ENCODE assay signal across 8 cellular contexts in genomic region chr11:35305670-35306382, GRCh38.
DNase-seq lines count a peak whose midpoint lies in the region; FAIRE-seq and TF ChIP-seq lines count a peak whose summit lies in the region.

No MANE protein-coding gene starts in this region.

- peak; percentile 40 for FAIRE-seq in GM12891 (lab: Jason Lieb, UNC)

- H2AFZ ChIP-seq in Loucy (ENCODE audit: low read length) (peak overlapping the region; percentile 11; the same call in 1 of the 2 replicates), osteoblast (ENCODE audit: low read length) (peak overlapping the region; percentile 8)

- H3K36me3 Mint-ChIP-seq in activated CD4-positive, alpha-beta T cell treated with anti-CD3 and anti-CD28 coated beads, Interleukin-2, amount 10 ng/mL, durations not matched to agents 24 days and 14 days (ENCODE audit: low read depth): no peaks in the 10 kb centered on the region
- H3K36me3 Mint-ChIP-seq in endodermal cell (ENCODE audit: low read depth): no peaks in the 10 kb centered on the region

- H3K27ac ChIP-seq in endodermal cell (ENCODE audit: low read depth, low read length): no peak overlapping the region
- peak overlapping the region; percentile 95 for H3K27ac ChIP-seq in osteoblast (ENCODE audit: low read depth, low read length)
- H3K27ac ChIP-seq in coronary artery: no peak overlapping the region

- peaks cover 14% of the 10 kb centered on the region for H3K9me3 Mint-ChIP-seq in activated CD4-positive, alpha-beta T cell treated with anti-CD3 and anti-CD28 coated beads, Interleukin-2, amount 10 ng/mL, durations not matched to agents 24 days and 14 days
- H3K9me3 Mint-ChIP-seq in endodermal cell: no peaks in the 10 kb centered on the region

- no peaks in the 10 kb centered on the region for H3K27me3 ChIP-seq in Loucy (ENCODE audit: insufficient read depth, low read length, poor library complexity, severe bottlenecking)
- H3K27me3 ChIP-seq in endodermal cell (ENCODE audit: control insufficient read depth, insufficient read depth, low read length, poor library complexity, severe bottlenecking): peaks cover 34% of the 10 kb centered on the region
- no peaks in the 10 kb centered on the region for H3K27me3 ChIP-seq in osteoblast (ENCODE audit: insufficient read depth, low read length)

- DNase-seq in AG20443 (ENCODE audit: low spot score) (peak; percentile 31), GM12891 (ENCODE audit: insufficient read length, low spot score) (peak; percentile 29), endodermal cell (peak; percentile 80), osteoblast (ENCODE audit: insufficient read length, low spot score, missing footprints) (no peak), NCI-H1694 treated with DMSO at 0.1 percent for 48 hours (lab: John Stamatoyannopoulos, UW) (no peak), coronary artery (ENCODE audit: low spot score) (no peak)
- DNase-seq in activated CD4-positive, alpha-beta T cell treated with anti-CD3 and anti-CD28 coated beads, Interleukin-2, amount 10 ng/mL, durations not matched to agents 24 days and 14 days: peak; percentile 75

- 83% methylated on average over 3 to 14 of the region's 14 CpGs for WGBS in endodermal cell (ENCODE audit: insufficient coverage in 1 of 2, insufficient read length in 1 of 2), 2 experiments

- H3K4me3 Mint-ChIP-seq in activated CD4-positive, alpha-beta T cell treated with anti-CD3 and anti-CD28 coated beads, Interleukin-2, amount 10 ng/mL, durations not matched to agents 24 days and 14 days: no peak overlapping the region
- H3K4me3 Mint-ChIP-seq in endodermal cell: no peak overlapping the region

- H3K9me2 ChIP-seq in Loucy (replicated peaks; ENCODE audit: low read depth, low read length): no peaks in the 10 kb centered on the region

- intact Hi-C loops in activated CD4-positive, alpha-beta T cell treated with anti-CD3 and anti-CD28 coated beads, Interleukin-2, amount 10 ng/mL, durations not matched to agents 24 days and 14 days (cut with micrococcal nuclease): loop anchor here (2.0 kb wide), 1 partner anchor 25 kb away; no protein-coding TSS in a partner anchor

- H3K9ac ChIP-seq in Loucy (ENCODE audit: low read depth, low read length, poor library complexity, severe bottlenecking) (no peak overlapping the region), endodermal cell (ENCODE audit: extremely low read depth, low read length, poor library complexity, severe bottlenecking) (no peak overlapping the region)

- no peaks in the 10 kb centered on the region for H4K20me1 ChIP-seq in Loucy (ENCODE audit: insufficient read depth, low read length, poor library complexity, severe bottlenecking)
- no peaks in the 10 kb centered on the region for H4K20me1 ChIP-seq in osteoblast (ENCODE audit: insufficient read depth, low read length)

- H3K4me1 ChIP-seq in Loucy (ENCODE audit: insufficient read depth, low read length, poor library complexity, severe bottlenecking): peaks cover 5% of the 10 kb centered on the region
- peaks cover 4% of the 10 kb centered on the region for H3K4me1 ChIP-seq in endodermal cell (ENCODE audit: control insufficient read depth, insufficient read depth, low read length)
- H3K4me1 ChIP-seq in osteoblast (ENCODE audit: insufficient read depth, low read length): peaks cover 25% of the 10 kb centered on the region

- H3K79me2 ChIP-seq in Loucy (ENCODE audit: insufficient read depth, low read length) (no peaks in the 10 kb centered on the region), osteoblast (ENCODE audit: insufficient read depth, low read length) (no peaks in the 10 kb centered on the region)

- H3K27ac Mint-ChIP-seq in activated CD4-positive, alpha-beta T cell treated with anti-CD3 and anti-CD28 coated beads, Interleukin-2, amount 10 ng/mL, durations not matched to agents 24 days and 14 days: peak overlapping the region; percentile 48
- H3K27ac Mint-ChIP-seq in endodermal cell: no peak overlapping the region

- no peak for TF ChIP-seq POLR2A in GM12891 (IDR thresholded peaks at IDR 0.05; ENCODE audit: low read depth, low read length)

- H3K9me3 ChIP-seq in Loucy (ENCODE audit: insufficient read depth, low read depth, low read length) (no peaks in the 10 kb centered on the region), endodermal cell (ENCODE audit: control insufficient read depth, low read length) (no peaks in the 10 kb centered on the region), osteoblast (ENCODE audit: low read depth, low read length) (no peaks in the 10 kb centered on the region)

- peaks cover 24% of the 10 kb centered on the region for H3K4me1 Mint-ChIP-seq in activated CD4-positive, alpha-beta T cell treated with anti-CD3 and anti-CD28 coated beads, Interleukin-2, amount 10 ng/mL, durations not matched to agents 24 days and 14 days
- H3K4me1 Mint-ChIP-seq in endodermal cell: peaks cover 25% of the 10 kb centered on the region

- H3K36me3 ChIP-seq in Loucy (ENCODE audit: insufficient read depth, low read length) (no peaks in the 10 kb centered on the region), endodermal cell (ENCODE audit: control insufficient read depth, insufficient read depth, low read length) (no peaks in the 10 kb centered on the region), osteoblast (ENCODE audit: insufficient read depth, low read length) (no peaks in the 10 kb centered on the region)

- H3K4me3 ChIP-seq in Loucy (ENCODE audit: low read length, poor library complexity, severe bottlenecking): peak overlapping the region; percentile 13
- H3K4me3 ChIP-seq in endodermal cell (ENCODE audit: low read length): no peak overlapping the region
- no peak overlapping the region for H3K4me3 ChIP-seq in osteoblast (ENCODE audit: insufficient read depth, low read length)
- H3K4me3 ChIP-seq in coronary artery: no peak overlapping the region

- H3K4me2 ChIP-seq in Loucy (ENCODE audit: low read depth, low read length, poor library complexity, severe bottlenecking) (peak overlapping the region; percentile 56), osteoblast (ENCODE audit: insufficient read depth, low read length) (no peak overlapping the region)

- TF ChIP-seq CTCF in Loucy (conservative IDR thresholded peaks at IDR 0.05; ENCODE audit: low read length): peak; percentile 73
- TF ChIP-seq CTCF in endodermal cell (conservative IDR thresholded peaks at IDR 0.05): peak; percentile 74
- TF ChIP-seq CTCF in osteoblast (IDR thresholded peaks at IDR 0.05; ENCODE audit: extremely low read depth, low read depth, low read length): peak; percentile 31
- no peak for TF ChIP-seq CTCF in coronary artery (IDR thresholded peaks at IDR 0.05)

- H3F3A ChIP-seq in Loucy (ENCODE audit: low read depth): no peaks in the 10 kb centered on the region

- no peaks in the 10 kb centered on the region for H3K27me3 Mint-ChIP-seq in activated CD4-positive, alpha-beta T cell treated with anti-CD3 and anti-CD28 coated beads, Interleukin-2, amount 10 ng/mL, durations not matched to agents 24 days and 14 days
- peaks cover 36% of the 10 kb centered on the region for H3K27me3 Mint-ChIP-seq in endodermal cell (ENCODE audit: insufficient read depth)

TF ChIP-seq in GM12891, 5 proteins besides CTCF, POLR2A, EP300 and RAD21:
- no peak for TF ChIP-seq POLR2AphosphoS5 (IDR thresholded peaks at IDR 0.05; ENCODE audit: low read depth, low read length)
- TF ChIP-seq SPI1 (IDR thresholded peaks at IDR 0.05; ENCODE audit: low read depth, low read length): no peak
- no peak for TF ChIP-seq POU2F2 (IDR thresholded peaks at IDR 0.05; ENCODE audit: low read depth, low read length)
- TF ChIP-seq PAX5 (IDR thresholded peaks at IDR 0.05; ENCODE audit: insufficient read depth, low read length, severe bottlenecking): no peak
- no peak for TF ChIP-seq TAF1 (IDR thresholded peaks at IDR 0.05; ENCODE audit: low read depth, low read length)

Comparison
In these comparisons a context has a peak if more than half of its experiments do, and no peak if none do; other contexts are left out.
1. DNase-seq: peak in AG20443 (single experiment), GM12891 (single experiment), activated CD4-positive, alpha-beta T cell treated with anti-CD3 and anti-CD28 coated beads, Interleukin-2, amount 10 ng/mL, durations not matched to agents 24 days and 14 days (single experiment) and endodermal cell (single experiment); none in osteoblast (single experiment), NCI-H1694 treated with DMSO at 0.1 percent for 48 hours (single experiment) and coronary artery (single experiment).